ENCODE assay signal across 25 cellular contexts in genomic region chr18:7940379-7940778, GRCh38.
A peak's percentile ranks its signal among the peaks of the same experiment; 100 is the strongest.
DNase-seq lines count a peak whose midpoint lies in the region; ATAC-seq and TF ChIP-seq lines count a peak whose summit lies in the region.
"Had no signal": no experiment of that assay in that cellular context is flagged by ENCODE, and none has a peak within 500 bp of the region (broad histone marks: within the 10 kb centered on the region; RNA-seq: fewer than 3 reads in every experiment).

No MANE protein-coding gene starts in this region.

- H3K36me3 ChIP-seq in breast epithelium (no peaks in the 10 kb centered on the region), smooth muscle cell (ENCODE audit: low read depth) (no peaks in the 10 kb centered on the region), GM23248 (ENCODE audit: low read depth) (no peaks in the 10 kb centered on the region)
- H3K36me3 ChIP-seq: BE2C had no signal

- H3F3A ChIP-seq in smooth muscle cell (ENCODE audit: low read depth) (peaks cover under 1% of the 10 kb centered on the region), GM23248 (ENCODE audit: insufficient read depth) (peaks cover 2% of the 10 kb centered on the region; the same call in 1 of the 2 replicates)

- H3K4me2 ChIP-seq in smooth muscle cell (no peak overlapping the region), GM23248 (ENCODE audit: unreplicated experiment) (no peak overlapping the region)
- H3K4me2 ChIP-seq: PC-9 had no signal

- ATAC-seq in activated CD4-positive, alpha-beta T cell treated with anti-CD3 and anti-CD28 coated beads for 36 hours: no peak

- peak overlapping the region; percentile 16 for H3K9ac ChIP-seq in smooth muscle cell (ENCODE audit: low read depth)
- no peak overlapping the region for H3K9ac ChIP-seq in GM23248

- POLR2A ChIA-PET in MCF 10A (lab: Yijun Ruan, JAX): interaction anchor here (0.6 to 2.0 kb wide), 9 partner anchors 11 to 373 kb away, joined by 3 to 15 read pairs (median 5); partner anchors contain the start of gene PTPRM
- POLR2A ChIA-PET in activated CD4-positive, alpha-beta T cell treated with anti-CD3 and anti-CD28 coated beads for 36 hours (lab: Charles Lee): no interaction called here

- TF ChIP-seq POLR2A in breast epithelium (IDR thresholded peaks at IDR 0.05): no peak

- intact Hi-C loops in MCF 10A (cut with micrococcal nuclease) (loop anchor here (10.0 kb wide), 1 partner anchor 376 kb away; the partner anchor contains the start of gene PTPRM), breast epithelium (cut with DNase I; ENCODE audit: low total_unique reads) (no loop called here)
- intact Hi-C loops in activated CD4-positive, alpha-beta T cell treated with anti-CD3 and anti-CD28 coated beads for 36 hours (cut with DNase I, micrococcal nuclease): no loop called here

- no peak for TF ChIP-seq CTCF in MCF 10A (IDR thresholded peaks at IDR 0.05; ENCODE audit: unreplicated experiment)
- TF ChIP-seq CTCF in breast epithelium (IDR thresholded peaks at IDR 0.05): no peak
- no peak for TF ChIP-seq CTCF in VCaP (conservative IDR thresholded peaks at IDR 0.05)
- TF ChIP-seq CTCF in smooth muscle cell (IDR thresholded peaks at IDR 0.05; ENCODE audit: borderline replicate concordance, insufficient read depth, poor library complexity, severe bottlenecking): no peak

- CTCF ChIA-PET in MCF 10A (lab: Yijun Ruan, JAX): interaction anchor here (0.7 to 0.8 kb wide), 2 partner anchors 14 to 96 kb away, joined by 3 to 6 read pairs; no protein-coding TSS in a partner anchor
- CTCF ChIA-PET in activated CD4-positive, alpha-beta T cell treated with anti-CD3 and anti-CD28 coated beads for 36 hours (lab: Charles Lee): no interaction called here

- H3K27ac ChIP-seq in breast epithelium (no peak overlapping the region), VCaP (peak overlapping the region; percentile 65), smooth muscle cell (ENCODE audit: low read depth) (peak overlapping the region; percentile 32), GM23248 (no peak overlapping the region)
- H3K27ac ChIP-seq: 22Rv1, PC-9 had no signal

- H3K36me3 Mint-ChIP-seq in MCF 10A (ENCODE audit: insufficient read depth, unreplicated experiment): peaks cover 16% of the 10 kb centered on the region
- no peaks in the 10 kb centered on the region for H3K36me3 Mint-ChIP-seq in activated CD4-positive, alpha-beta T cell treated with anti-CD3 and anti-CD28 coated beads for 36 hours (ENCODE audit: low read depth)
- H3K36me3 Mint-ChIP-seq: CD14-positive monocyte; CD8-positive, alpha-beta memory T cell had no signal

- no TSS peak for BruUV-seq in MCF 10A (replicated peaks; lab: Mats Ljungman, UMichigan)

- H4K20me1 ChIP-seq in smooth muscle cell (ENCODE audit: low read depth) (no peaks in the 10 kb centered on the region), GM23248 (ENCODE audit: insufficient read depth) (no peaks in the 10 kb centered on the region)

- DNase-seq in MCF 10A (ENCODE audit: unreplicated experiment) (no peak), breast epithelium (ENCODE audit: low spot score in 2 of 2) (no peak), kidney tubule cell (ENCODE audit: low spot score) (peak; percentile 15), smooth muscle cell (lab: John Stamatoyannopoulos, UW; ENCODE audit: unreplicated experiment) (no peak), GM23248 (no peak)
- DNase-seq in stimulated activated CD4-positive, alpha-beta T cell treated with anti-CD3 and anti-CD28 coated beads, Interleukin-12 subunit alpha, Interleukin-12 subunit beta, amount 100 ng/mL, for 4 hours: no peak
- DNase-seq in activated CD4-positive, alpha-beta T cell treated with anti-CD3 and anti-CD28 coated beads for 36 hours: no peak
- DNase-seq: ACHN; BE2C; CD8-positive, alpha-beta memory T cell; DMS153; DND-41; GOT3; HCEC 1CT; IMR-90; KG1; MM.1S; NCI-H2029; NCI-H446 treated with DMSO at 0.1 percent for 48 hours; NCI-H526; NK-92 treated with Interleukin-12 subunit alpha and Interleukin-12 subunit beta, amount 100 ng/mL, for 24 hours; PC-9 had no signal

- H3K4me1 Mint-ChIP-seq in MCF 10A (ENCODE audit: insufficient read depth, unreplicated experiment): peaks cover 46% of the 10 kb centered on the region
- H3K4me1 Mint-ChIP-seq in activated CD4-positive, alpha-beta T cell treated with anti-CD3 and anti-CD28 coated beads for 36 hours: no peaks in the 10 kb centered on the region
- H3K4me1 Mint-ChIP-seq: CD14-positive monocyte had no signal

- H2AFZ ChIP-seq in smooth muscle cell (ENCODE audit: low read depth) (no peak overlapping the region), GM23248 (no peak overlapping the region)
- H2AFZ ChIP-seq: PC-9 had no signal

- H3K79me2 ChIP-seq in smooth muscle cell (ENCODE audit: low read depth) (no peaks in the 10 kb centered on the region), GM23248 (ENCODE audit: insufficient read depth) (no peaks in the 10 kb centered on the region)

- H3K27me3 Mint-ChIP-seq in MCF 10A (ENCODE audit: insufficient read depth, unreplicated experiment): no peaks in the 10 kb centered on the region
- H3K27me3 Mint-ChIP-seq in activated CD4-positive, alpha-beta T cell treated with anti-CD3 and anti-CD28 coated beads for 36 hours: no peaks in the 10 kb centered on the region
- H3K27me3 Mint-ChIP-seq: CD8-positive, alpha-beta memory T cell had no signal

- H3K9me3 Mint-ChIP-seq in MCF 10A (ENCODE audit: unreplicated experiment): no peaks in the 10 kb centered on the region
- no peaks in the 10 kb centered on the region for H3K9me3 Mint-ChIP-seq in activated CD4-positive, alpha-beta T cell treated with anti-CD3 and anti-CD28 coated beads for 36 hours (ENCODE audit: low read depth)

- H3K9me3 ChIP-seq in breast epithelium (no peaks in the 10 kb centered on the region), smooth muscle cell (replicated peaks; ENCODE audit: low read depth) (no peaks in the 10 kb centered on the region), GM23248 (ENCODE audit: low read depth) (no peaks in the 10 kb centered on the region)
- H3K9me3 ChIP-seq: BE2C had no signal

- H3K4me3 Mint-ChIP-seq in MCF 10A (ENCODE audit: unreplicated experiment): no peak overlapping the region
- no peak overlapping the region for H3K4me3 Mint-ChIP-seq in activated CD4-positive, alpha-beta T cell treated with anti-CD3 and anti-CD28 coated beads for 36 hours
- H3K4me3 Mint-ChIP-seq: CD14-positive monocyte; CD8-positive, alpha-beta memory T cell had no signal

- no peak overlapping the region for H3K4me3 ChIP-seq in breast epithelium
- H3K4me3 ChIP-seq in smooth muscle cell: no peak overlapping the region
- no peak overlapping the region for H3K4me3 ChIP-seq in GM23248
- H3K4me3 ChIP-seq: PC-9 had no signal

- WGBS in smooth muscle cell (ENCODE audit: low lambda C conversion rate): 84% methylated on average over 5 of the region's 5 CpGs
- 97% methylated on average over 5 of the region's 5 CpGs for WGBS in GM23248 (ENCODE audit: low coverage in 1 of 2, low lambda C conversion rate in 2 of 2, missing lambda C conversion rate in 2 of 2), 2 experiments

- in situ Hi-C loops in GM23248 (cut with MboI): no loop called here

- H3K4me1 ChIP-seq in breast epithelium (no peaks in the 10 kb centered on the region), smooth muscle cell (ENCODE audit: low read depth) (peaks cover under 1% of the 10 kb centered on the region), GM23248 (ENCODE audit: insufficient read depth) (peaks cover 7% of the 10 kb centered on the region)
- H3K4me1 ChIP-seq: BE2C had no signal

- H3K27me3 ChIP-seq in breast epithelium (no peaks in the 10 kb centered on the region), smooth muscle cell (ENCODE audit: low read depth) (no peaks in the 10 kb centered on the region), GM23248 (replicated peaks; ENCODE audit: insufficient read depth) (no peaks in the 10 kb centered on the region)
- H3K27me3 ChIP-seq: BE2C had no signal

- peak overlapping the region; percentile 96 for H3K27ac Mint-ChIP-seq in MCF 10A (ENCODE audit: low read depth, unreplicated experiment)
- H3K27ac Mint-ChIP-seq in activated CD4-positive, alpha-beta T cell treated with anti-CD3 and anti-CD28 coated beads for 36 hours: no peak overlapping the region

- no peaks in the 10 kb centered on the region for H3K9me2 ChIP-seq in GM23248 (ENCODE audit: insufficient read depth)

Comparison
In these comparisons a context has a peak if more than half of its experiments do, and no peak if none do; other contexts are left out.
1. H3K27ac ChIP-seq: peak in VCaP (single experiment) and smooth muscle cell (single experiment); none in breast epithelium (0 of 2) and GM23248 (single experiment).